ENCODE assay signal across 8 cellular contexts in the genomic region with DNA sequence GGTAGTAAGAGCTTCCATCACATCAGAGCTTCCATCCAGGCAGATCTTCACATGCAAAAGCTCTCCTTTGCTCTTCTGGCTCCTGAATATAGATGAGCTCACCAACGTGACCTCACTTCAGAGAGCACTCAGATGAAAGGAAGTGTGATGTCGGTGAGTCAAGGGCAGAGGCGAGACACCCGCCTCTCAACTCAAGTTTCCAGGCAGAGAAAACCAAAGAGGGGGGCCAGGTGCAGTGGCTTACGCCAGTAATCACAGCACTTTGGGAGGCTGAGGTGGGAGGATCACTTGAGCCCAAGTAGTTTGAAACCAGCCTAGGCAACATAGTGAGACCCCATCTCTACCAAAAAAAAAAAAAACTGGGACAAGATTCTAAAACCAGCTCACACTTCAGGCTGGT.
DNase-seq lines count a peak whose midpoint lies in the region; ATAC-seq and TF ChIP-seq lines count a peak whose summit lies in the region.

No MANE protein-coding gene starts in this region.

- ATAC-seq in HG02973 (IDR thresholded peaks at IDR 0.05; ENCODE audit: unreplicated experiment), result no peak

- H3K27me3 Mint-ChIP-seq in activated naive CD8-positive, alpha-beta T cell, result no peaks in the 10 kb centered on the region

- no peak for TF ChIP-seq CTCF in C4-2B (conservative IDR thresholded peaks at IDR 0.05)

- peak overlapping the region; percentile 43 for H3K4me3 Mint-ChIP-seq in activated naive CD8-positive, alpha-beta T cell

- no peaks in the 10 kb centered on the region for H3K36me3 Mint-ChIP-seq in activated naive CD8-positive, alpha-beta T cell

- H3K27ac Mint-ChIP-seq in activated naive CD8-positive, alpha-beta T cell, result peak overlapping the region; percentile 94

- H3K27ac ChIP-seq in C4-2B, result peak overlapping the region; percentile 49

- peak; percentile 84 for DNase-seq in HCEC 1CT
- DNase-seq in RPMI7951 (ENCODE audit: low read depth), result peak; percentile 71
- peak; percentile 40 to 95 for DNase-seq in lung microvascular endothelial cell (ENCODE audit: low read depth in 2 of 2)
- peak; percentile 77 to 79 for DNase-seq in stimulated activated CD8-positive, alpha-beta memory T cell treated with anti-CD3 and anti-CD28 coated beads, Interleukin-7, amount 100 ng/mL, for 4 hours (ENCODE audit: low read depth in 2 of 2)
- no peak for DNase-seq in midbrain (lab: John Stamatoyannopoulos, UW)

- peaks cover 54% of the 10 kb centered on the region for H3K4me1 Mint-ChIP-seq in activated naive CD8-positive, alpha-beta T cell (ENCODE audit: low read depth)

- H3K9me3 Mint-ChIP-seq in activated naive CD8-positive, alpha-beta T cell (ENCODE audit: low read depth), result no peaks in the 10 kb centered on the region
